Comparison of ENCODE assay signal across 8 cellular contexts in genomic region chr17:80789356-80789902, GRCh38.
DNase-seq lines count a peak whose midpoint lies in the region; ATAC-seq, FAIRE-seq and TF ChIP-seq lines count a peak whose summit lies in the region.

No MANE protein-coding gene starts in this region.

- FAIRE-seq in astrocyte (lab: Jason Lieb, UNC) (peak; percentile 96), D721Med (lab: Jason Lieb, UNC) (no peak)

- peak overlapping the region; percentile 28 for H3K4me3 Mint-ChIP-seq in astrocyte (ENCODE audit: unreplicated experiment)

- H3K4me1 ChIP-seq in astrocyte (ENCODE audit: insufficient read depth, low read length) (peaks cover 53% of the 10 kb centered on the region), liver (ENCODE audit: control insufficient read depth in 4 of 4, insufficient read depth in 4 of 4, low read length in 3 of 4) (peaks cover 0 to 5% (median 2%) of the 10 kb centered on the region in 4 donors), vagina (peaks cover 51% of the 10 kb centered on the region)

- H3K9ac ChIP-seq in astrocyte (ENCODE audit: low read length) (peak overlapping the region; percentile 79), liver (ENCODE audit: low read depth in 1 of 2, low read length in 2 of 2) (no peak overlapping the region)

- H3K9me3 ChIP-seq in astrocyte (ENCODE audit: insufficient read depth, low read depth, low read length) (peaks cover 2% of the 10 kb centered on the region), liver (ENCODE audit: control insufficient read depth in 4 of 4, low read length in 3 of 4) (no peaks in the 10 kb centered on the region), vagina (no peaks in the 10 kb centered on the region)

- peaks cover 9% of the 10 kb centered on the region for H3K79me2 ChIP-seq in astrocyte (ENCODE audit: insufficient read depth, low read length)

- H3K27ac Mint-ChIP-seq in astrocyte (ENCODE audit: unreplicated experiment), result no peak overlapping the region

- peak overlapping the region; percentile 73 for H3K4me2 ChIP-seq in astrocyte (ENCODE audit: low read length)

- TF ChIP-seq CTCF in astrocyte (IDR thresholded peaks at IDR 0.05; ENCODE audit: insufficient read depth, low read depth, low read length) (no peak), liver (IDR thresholded peaks at IDR 0.05; ENCODE audit: low read depth, low read length, missing input control) (no peak), vagina (IDR thresholded peaks at IDR 0.05) (no peak), D721Med (IDR thresholded peaks at IDR 0.05; ENCODE audit: insufficient read depth, missing control alignments) (no peak)

- no peak for TF ChIP-seq POLR2A in vagina (IDR thresholded peaks at IDR 0.05)

- DNase-seq in DMS53 treated with DMSO at 0.1 percent for 48 hours (lab: John Stamatoyannopoulos, UW; ENCODE audit: unreplicated experiment), result peak; percentile 22
- peak; percentile 89 for DNase-seq in HT1080 (ENCODE audit: low read depth)
- DNase-seq in astrocyte (ENCODE audit: low read depth), result peak; percentile 89
- no peak for DNase-seq in vagina (ENCODE audit: extremely low spot score in 2 of 2)
- DNase-seq in hippocampal formation (lab: John Stamatoyannopoulos, UW), result no peak
- DNase-seq in D721Med (ENCODE audit: insufficient read length, low spot score), result no peak

- TF ChIP-seq RAD21 in liver (IDR thresholded peaks at IDR 0.05), result no peak

- no peak overlapping the region for H2AFZ ChIP-seq in astrocyte (ENCODE audit: low read depth, low read length)

- intact Hi-C loops in vagina (cut with DNase I), result no loop called here

- no peak for ATAC-seq in HG03457 (IDR thresholded peaks at IDR 0.05; ENCODE audit: unreplicated experiment)

- peak overlapping the region; percentile 97 for H3K27ac ChIP-seq in astrocyte (ENCODE audit: low read depth, low read length)
- H3K27ac ChIP-seq in liver (ENCODE audit: low read depth in 1 of 2, low read length in 2 of 2), result peak overlapping the region in 1 of 2 donors; percentile 6
- H3K27ac ChIP-seq in vagina, result peak overlapping the region; percentile 82

- H3K27me3 Mint-ChIP-seq in astrocyte (ENCODE audit: low read depth, unreplicated experiment), result no peaks in the 10 kb centered on the region

- H4K20me1 ChIP-seq in astrocyte (ENCODE audit: insufficient read depth, low read length), result no peaks in the 10 kb centered on the region

- H3K27me3 ChIP-seq in astrocyte (ENCODE audit: insufficient read depth, low read length) (no peaks in the 10 kb centered on the region), liver (ENCODE audit: control insufficient read depth in 4 of 4, insufficient read depth in 4 of 4, low read length in 3 of 4) (no peaks in the 10 kb centered on the region), vagina (no peaks in the 10 kb centered on the region)

- H3K4me3 ChIP-seq in astrocyte (ENCODE audit: insufficient read depth, low read depth, low read length) (no peak overlapping the region), liver (ENCODE audit: low read depth in 1 of 3, low read length in 3 of 3) (no peak overlapping the region), vagina (no peak overlapping the region)

- no peaks in the 10 kb centered on the region for H3K36me3 ChIP-seq in astrocyte (ENCODE audit: insufficient read depth, low read length)
- no peaks in the 10 kb centered on the region for H3K36me3 ChIP-seq in liver (ENCODE audit: control insufficient read depth in 4 of 4, insufficient read depth in 3 of 4, low read depth in 1 of 4, low read length in 3 of 4)
- H3K36me3 ChIP-seq in vagina, result no peaks in the 10 kb centered on the region

- no peaks in the 10 kb centered on the region for H3K9me3 Mint-ChIP-seq in astrocyte (ENCODE audit: unreplicated experiment)

- peaks cover 7% of the 10 kb centered on the region for H3K36me3 Mint-ChIP-seq in astrocyte (ENCODE audit: low read depth, unreplicated experiment)

- peaks cover 38% of the 10 kb centered on the region for H3K4me1 Mint-ChIP-seq in astrocyte (ENCODE audit: low read depth, unreplicated experiment)

- WGBS in liver, result 76% methylated on average over 7 of the region's 7 CpGs

TF ChIP-seq in liver, 16 proteins besides CTCF, POLR2A, EP300 and RAD21:
- TF ChIP-seq JUND (IDR thresholded peaks at IDR 0.05) (no peak), TAF1 (conservative IDR thresholded peaks at IDR 0.05) (no peak), GABPA (IDR thresholded peaks at IDR 0.05 in 1 of 2, conservative IDR thresholded peaks at IDR 0.05 in 1 of 2) (no peak), NR2F2 (IDR thresholded peaks at IDR 0.05) (peak; percentile 89), RXRA (IDR thresholded peaks at IDR 0.05) (peak in 1 of 2 donors; percentile 9), HNF4G (IDR thresholded peaks at IDR 0.05) (no peak)

Comparison
In these comparisons a context has a peak if more than half of its experiments do, and no peak if none do; other contexts are left out.
1. DNase-seq: peak in DMS53 treated with DMSO at 0.1 percent for 48 hours (single experiment), HT1080 (single experiment) and astrocyte (single experiment); none in vagina (0 of 2), hippocampal formation (0 of 2) and D721Med (single experiment).